In the genomic region with DNA sequence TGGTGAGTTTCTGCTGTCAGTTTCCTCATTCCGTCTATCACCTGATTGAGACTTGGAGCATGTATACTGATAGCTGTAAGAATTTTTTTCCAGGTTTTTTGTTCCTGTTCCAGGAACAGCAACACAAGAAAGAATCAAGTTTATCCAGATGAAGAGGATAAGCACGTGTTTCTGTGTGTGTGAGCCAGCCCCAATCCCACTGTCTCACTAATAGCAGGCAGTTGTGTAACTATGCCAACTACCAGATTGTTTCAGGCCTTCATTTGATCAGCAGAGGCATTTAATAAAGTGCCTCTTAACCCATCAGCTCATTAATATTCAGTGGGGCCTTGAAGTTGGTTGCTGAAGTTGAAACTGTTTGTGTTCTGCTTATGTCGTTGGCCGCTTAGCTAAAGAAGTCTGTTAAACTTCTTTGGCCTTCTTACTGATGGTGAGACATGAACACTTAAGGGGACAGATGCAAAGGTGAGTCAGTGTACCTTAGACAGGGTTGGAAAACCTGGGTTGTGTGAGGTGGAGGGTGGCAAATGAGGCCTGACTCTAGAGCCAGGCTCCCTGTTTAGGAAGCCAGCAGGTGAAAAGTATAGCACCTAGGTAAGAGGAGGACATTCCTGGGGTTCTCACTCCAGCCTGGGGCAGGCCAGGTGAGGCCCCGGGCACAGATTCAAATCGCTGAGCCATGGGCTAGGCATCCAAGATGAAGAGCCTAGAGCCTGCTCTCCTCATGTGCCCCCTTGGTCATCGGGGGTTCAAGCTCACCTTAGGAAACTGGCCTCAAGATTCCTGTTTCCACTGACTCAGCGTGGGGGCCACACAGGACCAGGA, we compare ENCODE assay signal across 9 cellular contexts. TPM values are rescaled to one million over a fixed set of nuclear protein-coding genes. Genes with fewer than 3 reads are reported as not detected.
DNase-seq lines count a peak whose midpoint lies in the region; TF ChIP-seq lines count a peak whose summit lies in the region.
"Had no signal": no experiment of that assay in that cellular context is flagged by ENCODE, and none has a peak within 500 bp of the region (broad histone marks: within the 10 kb centered on the region; RNA-seq: fewer than 3 reads in every experiment).

No MANE protein-coding gene starts in this region.

- H3K4me3 ChIP-seq in HFF-Myc (replicated peaks; ENCODE audit: low read depth, low read length) (no peak overlapping the region), foreskin fibroblast (ENCODE audit: low read depth in 1 of 2, low read length in 2 of 2) (no peak overlapping the region), smooth muscle cell (no peak overlapping the region)
- H3K4me3 ChIP-seq: heart left ventricle had no signal

- H3K36me3 ChIP-seq in smooth muscle cell (ENCODE audit: low read depth): no peaks in the 10 kb centered on the region

- intact Hi-C loops in activated CD4-positive, alpha-beta memory T cell treated with anti-CD3 and anti-CD28 coated beads for 36 hours (cut with micrococcal nuclease): loop anchor here (5.0 kb wide), 1 partner anchor 116 kb away; no protein-coding TSS in a partner anchor

- peaks cover 7% of the 10 kb centered on the region for H3K79me2 ChIP-seq in smooth muscle cell (ENCODE audit: low read depth)

- POLR2A ChIA-PET in activated CD4-positive, alpha-beta memory T cell treated with anti-CD3 and anti-CD28 coated beads for 36 hours (lab: Charles Lee): no interaction called here

- peaks cover 15% of the 10 kb centered on the region for H3K36me3 Mint-ChIP-seq in activated CD4-positive, alpha-beta memory T cell treated with anti-CD3 and anti-CD28 coated beads for 36 hours

- H3K27ac Mint-ChIP-seq in activated CD4-positive, alpha-beta memory T cell treated with anti-CD3 and anti-CD28 coated beads for 36 hours: peak overlapping the region; percentile 9

- 92% methylated on average over 8 of the region's 8 CpGs for WGBS in smooth muscle cell (ENCODE audit: low lambda C conversion rate)

- no peak overlapping the region for H3K4me2 ChIP-seq in smooth muscle cell

- H3K9ac ChIP-seq in smooth muscle cell (ENCODE audit: low read depth): no peak overlapping the region

- no peak for TF ChIP-seq CTCF in HFF-Myc (IDR thresholded peaks at IDR 0.05; ENCODE audit: low read depth, low read length, missing control alignments)
- no peak for TF ChIP-seq CTCF in foreskin fibroblast (IDR thresholded peaks at IDR 0.05; ENCODE audit: low read depth, low read length)
- TF ChIP-seq CTCF in smooth muscle cell (IDR thresholded peaks at IDR 0.05; ENCODE audit: borderline replicate concordance, insufficient read depth, poor library complexity, severe bottlenecking): no peak
- TF ChIP-seq CTCF in GM13977 (IDR thresholded peaks at IDR 0.05; ENCODE audit: extremely low read depth, insufficient read depth, missing control alignments): no peak

- H3K4me1 Mint-ChIP-seq in activated CD4-positive, alpha-beta memory T cell treated with anti-CD3 and anti-CD28 coated beads for 36 hours (ENCODE audit: low read depth): peaks cover 72% of the 10 kb centered on the region

- peak overlapping the region; percentile 80 for H3K27ac ChIP-seq in smooth muscle cell (ENCODE audit: low read depth)
- H3K27ac ChIP-seq: heart left ventricle had no signal

- CTCF ChIA-PET in activated CD4-positive, alpha-beta memory T cell treated with anti-CD3 and anti-CD28 coated beads for 36 hours (lab: Charles Lee): no interaction called here

- H3F3A ChIP-seq in smooth muscle cell (ENCODE audit: low read depth): peaks cover 4% of the 10 kb centered on the region

- peaks cover 15% of the 10 kb centered on the region for H4K20me1 ChIP-seq in smooth muscle cell (ENCODE audit: low read depth)

- peaks cover 10% of the 10 kb centered on the region for H3K4me1 ChIP-seq in smooth muscle cell (ENCODE audit: low read depth)

- H3K9me3 Mint-ChIP-seq in activated CD4-positive, alpha-beta memory T cell treated with anti-CD3 and anti-CD28 coated beads for 36 hours: peaks cover 2% of the 10 kb centered on the region

- H3K4me3 Mint-ChIP-seq in activated CD4-positive, alpha-beta memory T cell treated with anti-CD3 and anti-CD28 coated beads for 36 hours: no peak overlapping the region

- in situ Hi-C loops in GM13977 (cut with MboI; ENCODE audit: low pct_unique_long_range_greater_than_20kb, low sequenced_read_pairs, unreplicated experiment): no loop called here

- DNase-seq in HFF-Myc (ENCODE audit: extremely low read depth, low read depth) (peak; percentile 20), foreskin fibroblast (peak; percentile 48 to 75), smooth muscle cell (lab: John Stamatoyannopoulos, UW; ENCODE audit: unreplicated experiment) (no peak), GM13977 (ENCODE audit: low spot score) (no peak), T1000 (lab: John Stamatoyannopoulos, UW) (no peak)
- DNase-seq in activated CD4-positive, alpha-beta memory T cell treated with anti-CD3 and anti-CD28 coated beads for 36 hours: no peak
- DNase-seq in stimulated activated CD4-positive, alpha-beta T cell treated with anti-CD3 and anti-CD28 coated beads, Interleukin-4, amount 100 ng/mL, for 24 hours: no peak
- DNase-seq: heart left ventricle, NCI-H1930 had no signal

- H3K9me3 ChIP-seq in smooth muscle cell (replicated peaks; ENCODE audit: low read depth): no peaks in the 10 kb centered on the region

- no peaks in the 10 kb centered on the region for H3K27me3 ChIP-seq in smooth muscle cell (ENCODE audit: low read depth)
- H3K27me3 ChIP-seq: heart left ventricle had no signal

- no peaks in the 10 kb centered on the region for H3K27me3 Mint-ChIP-seq in activated CD4-positive, alpha-beta memory T cell treated with anti-CD3 and anti-CD28 coated beads for 36 hours

- no peak overlapping the region for H2AFZ ChIP-seq in smooth muscle cell (ENCODE audit: low read depth)

RNA-seq across cellular contexts. Expression of a gene that starts 3.7 kb away (rescaled TPM):
- 10 to 100 TPM; 45.0 to 46.6 TPM for total RNA-seq in activated CD4-positive, alpha-beta memory T cell treated with anti-CD3 and anti-CD28 coated beads for 36 hours
- 31.1 and 35.6 TPM in 2 replicates for total RNA-seq in smooth muscle cell
- polyA plus RNA-seq in smooth muscle cell: 11.6 and 12.0 TPM in 2 replicates

RNA-seq across cellular contexts. Expression of a gene that starts 6.7 kb away (rescaled TPM):
- 10 to 100 TPM; 52.1 to 56.7 TPM for total RNA-seq in activated CD4-positive, alpha-beta memory T cell treated with anti-CD3 and anti-CD28 coated beads for 36 hours
- 27.3 and 27.4 TPM in 2 replicates for total RNA-seq in smooth muscle cell
- 20.3 and 24.9 TPM in 2 replicates for polyA plus RNA-seq in smooth muscle cell

RNA-seq across cellular contexts. Expression of a gene that starts 45.4 kb away (rescaled TPM):
- total RNA-seq in activated CD4-positive, alpha-beta memory T cell treated with anti-CD3 and anti-CD28 coated beads for 36 hours: 10 to 100 TPM; 14.2 to 17.1 TPM
- total RNA-seq in smooth muscle cell: 12.0 and 16.8 TPM in 2 replicates
- 10.0 and 13.9 TPM in 2 replicates for polyA plus RNA-seq in smooth muscle cell

Comparison
In these comparisons a context has a peak if more than half of its experiments do, and no peak if none do; other contexts are left out.
1. DNase-seq: peak in HFF-Myc (single experiment) and foreskin fibroblast (2 of 2); none in activated CD4-positive, alpha-beta memory T cell treated with anti-CD3 and anti-CD28 coated beads for 36 hours (single experiment), smooth muscle cell (single experiment), GM13977 (single experiment), stimulated activated CD4-positive, alpha-beta T cell treated with anti-CD3 and anti-CD28 coated beads, Interleukin-4, amount 100 ng/mL, for 24 hours (single experiment) and T1000 (single experiment).